ENCODE assay signal across 1 cellular context in the genomic region with DNA sequence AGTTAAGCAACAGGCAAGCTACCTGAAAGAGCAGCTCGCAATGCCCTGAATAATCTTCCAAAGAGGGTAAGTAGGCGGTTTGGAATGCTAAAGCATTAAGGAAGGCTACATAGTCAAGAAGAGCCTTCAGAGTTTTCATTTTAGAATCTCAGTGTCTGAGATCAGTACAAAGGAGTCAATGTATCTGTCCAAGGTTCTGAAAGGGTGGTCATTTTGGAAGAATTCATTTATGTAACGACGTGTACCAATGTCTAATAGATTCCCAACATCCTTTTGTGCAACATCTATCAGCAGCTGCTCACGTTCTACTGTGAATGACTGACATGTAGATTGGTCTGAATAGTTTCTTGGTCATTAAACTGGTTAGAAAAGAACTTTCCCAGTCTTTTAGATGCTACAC.
TF ChIP-seq lines count a peak whose summit lies in the region.

No MANE protein-coding gene starts in this region.

TF ChIP-seq in GM23338, 12 proteins besides CTCF, POLR2A, EP300 and RAD21:
- TF ChIP-seq REST (IDR thresholded peaks at IDR 0.05; ENCODE audit: unreplicated experiment) = peak; percentile 63
- no peak for TF ChIP-seq ZNF114 (CRISPR knock-in tag; IDR thresholded peaks at IDR 0.05)
